9 cellular contexts compared by ENCODE assay signal in genomic region chr18:21955757-21956652, GRCh38.
DNase-seq lines count a peak whose midpoint lies in the region; ATAC-seq and TF ChIP-seq lines count a peak whose summit lies in the region.
"Had no signal": no experiment of that assay in that cellular context is flagged by ENCODE, and none has a peak within 500 bp of the region (broad histone marks: within the 10 kb centered on the region; RNA-seq: fewer than 3 reads in every experiment).

No MANE protein-coding gene starts in this region.

- no peaks in the 10 kb centered on the region for H3K79me2 ChIP-seq in GM23338 (replicated peaks; ENCODE audit: insufficient read depth)

- H3K4me3 ChIP-seq in GM06990 (replicated peaks; ENCODE audit: low read depth, low read length) (no peak overlapping the region), GM23338 (no peak overlapping the region), SJSA1 (no peak overlapping the region)

- no peaks in the 10 kb centered on the region for H3K4me1 Mint-ChIP-seq in GM23338

- peaks cover 11% of the 10 kb centered on the region for H3K27me3 Mint-ChIP-seq in GM23338 (ENCODE audit: insufficient read depth, low read depth, poor library complexity)

- no peaks in the 10 kb centered on the region for H3K4me1 ChIP-seq in GM23338 (ENCODE audit: insufficient read depth)
- no peaks in the 10 kb centered on the region for H3K4me1 ChIP-seq in SJSA1 (replicated peaks)

- no peaks in the 10 kb centered on the region for H3K9me2 ChIP-seq in GM23338 (ENCODE audit: insufficient read depth)

- H3K9me3 ChIP-seq in SJSA1 (replicated peaks): no peaks in the 10 kb centered on the region

- TF ChIP-seq CTCF in GM06990 (IDR thresholded peaks at IDR 0.05; ENCODE audit: insufficient read depth, low read length, poor library complexity, severe bottlenecking): peak; percentile 90
- TF ChIP-seq CTCF in GM23338 (conservative IDR thresholded peaks at IDR 0.05; ENCODE audit: low read depth in 2 of 2): peak; percentile 90 to 91

- no peak overlapping the region for H3K27ac ChIP-seq in GM23338 (ENCODE audit: low read depth)
- H3K27ac ChIP-seq in SJSA1: no peak overlapping the region

- H4K20me1 ChIP-seq in GM23338 (replicated peaks; ENCODE audit: insufficient read depth): no peaks in the 10 kb centered on the region

- no peak overlapping the region for H3K4me3 Mint-ChIP-seq in GM23338
- H3K4me3 Mint-ChIP-seq: stimulated activated naive CD8-positive, alpha-beta T cell treated with anti-CD3 and anti-CD28 coated beads, Interleukin-15, Interleukin-2, amounts not matched to agents 100 ng/mL and 50 ng/mL, for 24 hours had no signal

- H2AFZ ChIP-seq in GM23338: no peak overlapping the region; the same call in 1 of the 2 replicates

- H3K27me3 ChIP-seq in GM06990 (replicated peaks; ENCODE audit: control insufficient read depth, insufficient read depth, low read length) (no peaks in the 10 kb centered on the region), GM23338 (ENCODE audit: insufficient read depth) (no peaks in the 10 kb centered on the region), SJSA1 (replicated peaks) (no peaks in the 10 kb centered on the region; the same call in 1 of the 2 replicates)

- no peaks in the 10 kb centered on the region for H3K36me3 ChIP-seq in GM06990 (ENCODE audit: control insufficient read depth, insufficient read depth, low read length)
- H3K36me3 ChIP-seq in GM23338 (ENCODE audit: insufficient read depth): no peaks in the 10 kb centered on the region
- no peaks in the 10 kb centered on the region for H3K36me3 ChIP-seq in SJSA1

- peak; percentile 98 for ATAC-seq in GM23338

- no peak overlapping the region for H3K27ac Mint-ChIP-seq in GM23338
- H3K27ac Mint-ChIP-seq: stimulated activated naive CD8-positive, alpha-beta T cell treated with anti-CD3 and anti-CD28 coated beads, Interleukin-15, Interleukin-2, amounts not matched to agents 100 ng/mL and 50 ng/mL, for 24 hours had no signal

- H3K36me3 Mint-ChIP-seq in GM23338 (ENCODE audit: low read depth): no peaks in the 10 kb centered on the region

- DNase-seq in GM06990 (ENCODE audit: extremely low read depth, insufficient read length) (no peak), GM23338 (ENCODE audit: low spot score) (peak; percentile 83), Kasumi-1 (lab: John Stamatoyannopoulos, UW) (peak; percentile 61 to 63), SJSA1 (ENCODE audit: low read depth in 1 of 2, low spot score in 2 of 2) (peak; percentile 38 to 75), activated gamma-delta T cell treated with Interleukin-2 at 50 U/mL for 16 hours (peak; percentile 82), glomerular endothelial cell (ENCODE audit: extremely low read depth, low read depth, low spot score) (peak; percentile 36), pons (ENCODE audit: low spot score) (peak; percentile 67), ureter (ENCODE audit: low spot score) (peak; percentile 72)

- no peaks in the 10 kb centered on the region for H3F3A ChIP-seq in GM23338 (replicated peaks; ENCODE audit: low read depth)

- peaks cover 4% of the 10 kb centered on the region; the same call in 2 of the 3 replicates for H3K9me3 Mint-ChIP-seq in GM23338
- H3K9me3 Mint-ChIP-seq: stimulated activated naive CD8-positive, alpha-beta T cell treated with anti-CD3 and anti-CD28 coated beads, Interleukin-15, Interleukin-2, amounts not matched to agents 100 ng/mL and 50 ng/mL, for 24 hours had no signal

- H3K4me2 ChIP-seq in GM23338: no peak overlapping the region

TF ChIP-seq in GM23338, 12 proteins besides CTCF, POLR2A, EP300 and RAD21 (continues in another document):
- TF ChIP-seq EZH2phosphoT487 (IDR thresholded peaks at IDR 0.05; ENCODE audit: unreplicated experiment) (no peak), STAT1 (IDR thresholded peaks at IDR 0.05; ENCODE audit: unreplicated experiment) (no peak), EZH2 (IDR thresholded peaks at IDR 0.05; ENCODE audit: low read depth, unreplicated experiment) (no peak), ZNF114 (CRISPR knock-in tag; IDR thresholded peaks at IDR 0.05) (no peak), NANOG (IDR thresholded peaks at IDR 0.05; ENCODE audit: borderline replicate concordance) (no peak), ZNF462 (CRISPR knock-in tag; IDR thresholded peaks at IDR 0.05) (no peak), REST (IDR thresholded peaks at IDR 0.05; ENCODE audit: unreplicated experiment) (no peak)
